ENCODE assay signal across 8 cellular contexts in genomic region chr9:106878943-106879916, GRCh38. TPM values are rescaled to one million over a fixed set of nuclear protein-coding genes. Genes with fewer than 3 reads are reported as not detected.
DNase-seq lines count a peak whose midpoint lies in the region; ATAC-seq and TF ChIP-seq lines count a peak whose summit lies in the region.

No MANE protein-coding gene starts in this region.

- H3K36me3 ChIP-seq in body of pancreas (replicated peaks in 1 of 2; ENCODE audit: insufficient read depth in 1 of 2, low read depth in 2 of 2) = no peaks in the 10 kb centered on the region
- H3K36me3 ChIP-seq in stomach = no peaks in the 10 kb centered on the region

- H3K4me3 ChIP-seq in body of pancreas = no peak overlapping the region
- H3K4me3 ChIP-seq in stomach = no peak overlapping the region

- H3K27ac ChIP-seq in body of pancreas (peak overlapping the region in 2 of 4 donors; percentile 29 to 31), stomach (peak overlapping the region in 4 of 5 donors; percentile 51 to 69 (median 58))

- no peaks in the 10 kb centered on the region for H3K9me3 ChIP-seq in body of pancreas
- H3K9me3 ChIP-seq in stomach = no peaks in the 10 kb centered on the region

- WGBS in body of pancreas, 2 donors = 54 to 56% methylated on average over 7 of the region's 7 CpGs
- WGBS in stomach, 5 donors = 39 to 54% (median 52%) methylated on average over 7 of the region's 7 CpGs

- ATAC-seq in body of pancreas (peak; percentile 79), HG03439 (IDR thresholded peaks at IDR 0.05; ENCODE audit: unreplicated experiment) (no peak), HG03565 (IDR thresholded peaks at IDR 0.05; ENCODE audit: unreplicated experiment) (no peak), GM21367 (IDR thresholded peaks at IDR 0.05; ENCODE audit: unreplicated experiment) (no peak)

- TF ChIP-seq EP300 in stomach (IDR thresholded peaks at IDR 0.05) = peak; percentile 34

- intact Hi-C loops in body of pancreas (cut with DNase I) (no loop called here), stomach (cut with DNase I; ENCODE audit: low total_unique reads) (no loop called here)

- H3K27me3 ChIP-seq in body of pancreas (no peaks in the 10 kb centered on the region), stomach (no peaks in the 10 kb centered on the region)

- DNase-seq in NCI-H1092 (lab: John Stamatoyannopoulos, UW) (peak; percentile 27), body of pancreas (peak; percentile 37 to 74 (median 55)), iris pigment epithelial cell (ENCODE audit: low read depth) (peak; percentile 93), stomach (no peak)
- DNase-seq in stimulated activated CD4-positive, alpha-beta T cell treated with anti-CD3 and anti-CD28 coated beads, Interleukin-12 subunit alpha, Interleukin-12 subunit beta, amount 100 ng/mL, for 4 hours = no peak

- H3K4me1 ChIP-seq in body of pancreas (peaks cover 3% of the 10 kb centered on the region), stomach (peaks cover 0 to 45% (median 17%) of the 10 kb centered on the region in 4 donors)

- no peak for TF ChIP-seq POLR2A in body of pancreas (IDR thresholded peaks at IDR 0.05)
- no peak for TF ChIP-seq POLR2A in stomach (IDR thresholded peaks at IDR 0.05)

- TF ChIP-seq CTCF in body of pancreas (IDR thresholded peaks at IDR 0.05) (no peak), stomach (IDR thresholded peaks at IDR 0.05) (no peak)

RNA-seq across cellular contexts. Expression of gene ZNF462, which starts 16.3 kb away (rescaled TPM):
- 1 to 10 TPM; 4.7 to 8.9 TPM for total RNA-seq in body of pancreas
- total RNA-seq in stomach = 10 to 100 TPM in 4 of 5 donors, 1 to 10 TPM in 1; 4.9 to 60.1 (median 17.0) TPM
- 1 to 10 TPM in 2 of 3 donors, under 1 TPM in 1; 0.50 to 1.8 (median 1.5) TPM for polyA plus RNA-seq in stomach

Comparison
In these comparisons a context has a peak if more than half of its experiments do, and no peak if none do; other contexts are left out.
1. DNase-seq: peak in NCI-H1092 (single experiment), body of pancreas (4 of 4) and iris pigment epithelial cell (single experiment); none in stomach (single experiment) and stimulated activated CD4-positive, alpha-beta T cell treated with anti-CD3 and anti-CD28 coated beads, Interleukin-12 subunit alpha, Interleukin-12 subunit beta, amount 100 ng/mL, for 4 hours (single experiment).